7 cellular contexts compared by ENCODE assay signal in the genomic region with DNA sequence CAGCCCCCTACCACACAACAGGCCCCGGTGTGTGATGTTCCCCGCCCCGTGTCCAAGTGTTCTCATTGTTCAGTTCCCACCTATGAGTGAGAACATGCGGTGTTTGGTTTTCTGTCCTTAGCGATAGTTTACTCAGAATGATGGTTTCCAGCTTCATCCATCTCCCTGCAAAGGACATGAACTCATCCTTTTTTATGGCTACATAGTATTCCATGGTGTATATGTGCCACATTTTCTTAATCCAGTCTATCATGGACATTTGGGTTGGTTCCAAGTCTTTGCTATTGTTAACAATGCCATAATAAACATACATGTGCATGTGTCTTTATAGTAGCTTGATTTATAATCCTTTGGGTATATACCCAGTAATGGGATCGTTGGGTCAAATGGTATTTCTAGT.
DNase-seq lines count a peak whose midpoint lies in the region; ATAC-seq and TF ChIP-seq lines count a peak whose summit lies in the region.
"Not testable (repeated sequence)": the region's sequence is repeated elsewhere in the genome, so short reads cannot be mapped to it uniquely, and the experiment has no call there.

No MANE protein-coding gene starts in this region.

- intact Hi-C loops in CD8-positive, alpha-beta T cell (cut with DNase I, micrococcal nuclease), result loop anchor here in 1 of 2 experiments (5.0 kb wide), 2 partner anchors 48 to 83 kb away; no protein-coding TSS in a partner anchor

- ATAC-seq in CD8-positive, alpha-beta T cell; activated naive CD8-positive, alpha-beta T cell treated with anti-CD3 and anti-CD28 coated beads, Interleukin-2, amount 10 ng/mL, durations not matched to agents 7 days and 5 days (ENCODE audit: low read depth); natural killer cell treated with Interleukin-12 subunit alpha and Interleukin-12 subunit beta and Interleukin-15 and Interleukin-18, amount 100 ng/mL, for 72 hours: not testable (repeated sequence)

- H3K27me3 Mint-ChIP-seq in CD8-positive, alpha-beta T cell (ENCODE audit: low read depth); IgD-negative memory B cell; activated T-cell treated with anti-CD3 and anti-CD28 coated beads, Interleukin-2, amount 50 U/mL, for 24 hours; activated naive CD8-positive, alpha-beta T cell treated with anti-CD3 and anti-CD28 coated beads, Interleukin-2, amount 10 ng/mL, durations not matched to agents 7 days and 5 days; endothelial cell (ENCODE audit: unreplicated experiment); natural killer cell treated with Interleukin-12 subunit alpha and Interleukin-12 subunit beta and Interleukin-15 and Interleukin-18, amount 100 ng/mL, for 72 hours; stimulated activated naive CD8-positive, alpha-beta T cell treated with anti-CD3 and anti-CD28 coated beads, Interleukin-15, Interleukin-2, amounts not matched to agents 100 ng/mL and 50 ng/mL, for 24 hours: not testable (repeated sequence)

- TF ChIP-seq CTCF in CD8-positive, alpha-beta T cell (IDR thresholded peaks at IDR 0.05); endothelial cell (IDR thresholded peaks at IDR 0.05; ENCODE audit: unreplicated experiment): not testable (repeated sequence)

- H3K4me3 Mint-ChIP-seq in CD8-positive, alpha-beta T cell; IgD-negative memory B cell; activated T-cell treated with anti-CD3 and anti-CD28 coated beads, Interleukin-2, amount 50 U/mL, for 24 hours; activated naive CD8-positive, alpha-beta T cell treated with anti-CD3 and anti-CD28 coated beads, Interleukin-2, amount 10 ng/mL, durations not matched to agents 7 days and 5 days; natural killer cell treated with Interleukin-12 subunit alpha and Interleukin-12 subunit beta and Interleukin-15 and Interleukin-18, amount 100 ng/mL, for 72 hours; stimulated activated naive CD8-positive, alpha-beta T cell treated with anti-CD3 and anti-CD28 coated beads, Interleukin-15, Interleukin-2, amounts not matched to agents 100 ng/mL and 50 ng/mL, for 24 hours: not testable (repeated sequence)
- H3K4me3 Mint-ChIP-seq in endothelial cell (ENCODE audit: unreplicated experiment), result peak overlapping the region; percentile 21

- H3K4me1 ChIP-seq in CD8-positive, alpha-beta T cell (ENCODE audit: insufficient read depth, low read length), result peaks cover 13% of the 10 kb centered on the region

- peak overlapping the region; percentile 27 for H3K27ac Mint-ChIP-seq in CD8-positive, alpha-beta T cell
- H3K27ac Mint-ChIP-seq in IgD-negative memory B cell, result peak overlapping the region in 2 of 3 donors; percentile 39 to 65
- peak overlapping the region; percentile 69 for H3K27ac Mint-ChIP-seq in activated T-cell treated with anti-CD3 and anti-CD28 coated beads, Interleukin-2, amount 50 U/mL, for 24 hours
- peak overlapping the region; percentile 7 for H3K27ac Mint-ChIP-seq in activated naive CD8-positive, alpha-beta T cell treated with anti-CD3 and anti-CD28 coated beads, Interleukin-2, amount 10 ng/mL, durations not matched to agents 7 days and 5 days
- not testable (repeated sequence) for H3K27ac Mint-ChIP-seq in endothelial cell (ENCODE audit: unreplicated experiment)
- peak overlapping the region; percentile 93 to 98 for H3K27ac Mint-ChIP-seq in natural killer cell treated with Interleukin-12 subunit alpha and Interleukin-12 subunit beta and Interleukin-15 and Interleukin-18, amount 100 ng/mL, for 72 hours
- H3K27ac Mint-ChIP-seq in stimulated activated naive CD8-positive, alpha-beta T cell treated with anti-CD3 and anti-CD28 coated beads, Interleukin-15, Interleukin-2, amounts not matched to agents 100 ng/mL and 50 ng/mL, for 24 hours, result peak overlapping the region; percentile 63

- H3K9me3 Mint-ChIP-seq in CD8-positive, alpha-beta T cell; IgD-negative memory B cell; activated T-cell treated with anti-CD3 and anti-CD28 coated beads, Interleukin-2, amount 50 U/mL, for 24 hours; activated naive CD8-positive, alpha-beta T cell treated with anti-CD3 and anti-CD28 coated beads, Interleukin-2, amount 10 ng/mL, durations not matched to agents 7 days and 5 days; endothelial cell (ENCODE audit: unreplicated experiment); natural killer cell treated with Interleukin-12 subunit alpha and Interleukin-12 subunit beta and Interleukin-15 and Interleukin-18, amount 100 ng/mL, for 72 hours; stimulated activated naive CD8-positive, alpha-beta T cell treated with anti-CD3 and anti-CD28 coated beads, Interleukin-15, Interleukin-2, amounts not matched to agents 100 ng/mL and 50 ng/mL, for 24 hours: not testable (repeated sequence)

- not testable (repeated sequence) for H3K9me3 ChIP-seq in CD8-positive, alpha-beta T cell (ENCODE audit: low read length)

- peaks cover 80% of the 10 kb centered on the region for H3K36me3 Mint-ChIP-seq in CD8-positive, alpha-beta T cell
- H3K36me3 Mint-ChIP-seq in IgD-negative memory B cell, result peaks cover 23% of the 10 kb centered on the region
- peaks cover 86% of the 10 kb centered on the region for H3K36me3 Mint-ChIP-seq in activated T-cell treated with anti-CD3 and anti-CD28 coated beads, Interleukin-2, amount 50 U/mL, for 24 hours (ENCODE audit: low read depth)
- peaks cover 41% of the 10 kb centered on the region for H3K36me3 Mint-ChIP-seq in activated naive CD8-positive, alpha-beta T cell treated with anti-CD3 and anti-CD28 coated beads, Interleukin-2, amount 10 ng/mL, durations not matched to agents 7 days and 5 days
- H3K36me3 Mint-ChIP-seq in endothelial cell (ENCODE audit: low read depth, unreplicated experiment), result peaks cover 47% of the 10 kb centered on the region
- H3K36me3 Mint-ChIP-seq in natural killer cell treated with Interleukin-12 subunit alpha and Interleukin-12 subunit beta and Interleukin-15 and Interleukin-18, amount 100 ng/mL, for 72 hours, result peaks cover 19% of the 10 kb centered on the region
- peaks cover 74% of the 10 kb centered on the region for H3K36me3 Mint-ChIP-seq in stimulated activated naive CD8-positive, alpha-beta T cell treated with anti-CD3 and anti-CD28 coated beads, Interleukin-15, Interleukin-2, amounts not matched to agents 100 ng/mL and 50 ng/mL, for 24 hours (ENCODE audit: low read depth)

- H3K4me1 Mint-ChIP-seq in CD8-positive, alpha-beta T cell (ENCODE audit: low read depth), result peaks cover 24% of the 10 kb centered on the region
- peaks cover 13 to 21% (median 17%) of the 10 kb centered on the region in 3 donors for H3K4me1 Mint-ChIP-seq in IgD-negative memory B cell
- peaks cover 42% of the 10 kb centered on the region for H3K4me1 Mint-ChIP-seq in activated T-cell treated with anti-CD3 and anti-CD28 coated beads, Interleukin-2, amount 50 U/mL, for 24 hours (ENCODE audit: low read depth)
- H3K4me1 Mint-ChIP-seq in activated naive CD8-positive, alpha-beta T cell treated with anti-CD3 and anti-CD28 coated beads, Interleukin-2, amount 10 ng/mL, durations not matched to agents 7 days and 5 days, result peaks cover 15% of the 10 kb centered on the region
- H3K4me1 Mint-ChIP-seq in endothelial cell (ENCODE audit: unreplicated experiment), result peaks cover 16% of the 10 kb centered on the region
- H3K4me1 Mint-ChIP-seq in natural killer cell treated with Interleukin-12 subunit alpha and Interleukin-12 subunit beta and Interleukin-15 and Interleukin-18, amount 100 ng/mL, for 72 hours (ENCODE audit: low read depth in 2 of 2), result peaks cover 21 to 23% of the 10 kb centered on the region in 2 donors
- peaks cover 34% of the 10 kb centered on the region for H3K4me1 Mint-ChIP-seq in stimulated activated naive CD8-positive, alpha-beta T cell treated with anti-CD3 and anti-CD28 coated beads, Interleukin-15, Interleukin-2, amounts not matched to agents 100 ng/mL and 50 ng/mL, for 24 hours (ENCODE audit: low read depth)

- peaks cover 20% of the 10 kb centered on the region for H3K36me3 ChIP-seq in CD8-positive, alpha-beta T cell (ENCODE audit: insufficient read depth, low read length)

- not testable (repeated sequence) for H3K27ac ChIP-seq in CD8-positive, alpha-beta T cell (ENCODE audit: low read depth, low read length)

- H3K4me3 ChIP-seq in CD8-positive, alpha-beta T cell (ENCODE audit: low read depth, low read length), result not testable (repeated sequence)

- CTCF ChIA-PET in CD8-positive, alpha-beta T cell (lab: Charles Lee), result not testable (repeated sequence)

- H3K27me3 ChIP-seq in CD8-positive, alpha-beta T cell (ENCODE audit: insufficient read depth, low read length), result not testable (repeated sequence)

- POLR2A ChIA-PET in CD8-positive, alpha-beta T cell (lab: Charles Lee); activated naive CD8-positive, alpha-beta T cell treated with anti-CD3 and anti-CD28 coated beads, Interleukin-2, amount 10 ng/mL, durations not matched to agents 7 days and 5 days (lab: Charles Lee): not testable (repeated sequence)

- not testable (repeated sequence) for DNase-seq in CD8-positive, alpha-beta T cell; activated T-cell treated with anti-CD3 and anti-CD28 coated beads, Interleukin-2, amount 50 U/mL, for 24 hours; activated naive CD8-positive, alpha-beta T cell treated with anti-CD3 and anti-CD28 coated beads, Interleukin-2, amount 10 ng/mL, durations not matched to agents 7 days and 5 days; endothelial cell (ENCODE audit: low spot score); natural killer cell treated with Interleukin-12 subunit alpha and Interleukin-12 subunit beta and Interleukin-15 and Interleukin-18, amount 100 ng/mL, for 72 hours (ENCODE audit: low spot score)
